ENCODE assay signal across 2 cellular contexts in genomic region chr6:167836722-167837121, GRCh38.
TF ChIP-seq lines count a peak whose summit lies in the region.

No MANE protein-coding gene starts in this region.

TF ChIP-seq in HEK293, 187 proteins besides CTCF, POLR2A, EP300 and RAD21 (continued from another document):
- TF ChIP-seq, protein P1, sequence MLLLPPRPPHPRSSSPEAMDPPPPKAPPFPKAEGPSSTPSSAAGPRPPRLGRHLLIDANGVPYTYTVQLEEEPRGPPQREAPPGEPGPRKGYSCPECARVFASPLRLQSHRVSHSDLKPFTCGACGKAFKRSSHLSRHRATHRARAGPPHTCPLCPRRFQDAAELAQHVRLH (tag by site-specific recombination; IDR thresholded peaks at IDR 0.05): no peak
- TF ChIP-seq ZNF433 (tag by site-specific recombination; IDR thresholded peaks at IDR 0.05; ENCODE audit: low read depth) (no peak), ZNF677 (tag by site-specific recombination; IDR thresholded peaks at IDR 0.05) (no peak), IKZF3 (tag by site-specific recombination; IDR thresholded peaks at IDR 0.05) (no peak), SCRT1 (tag by site-specific recombination; IDR thresholded peaks at IDR 0.05; ENCODE audit: borderline replicate concordance) (no peak), ZNF404 (tag by site-specific recombination; IDR thresholded peaks at IDR 0.05) (no peak), ZNF274 (IDR thresholded peaks at IDR 0.05; ENCODE audit: low read length) (no peak), ZNF274 (tag by site-specific recombination; IDR thresholded peaks at IDR 0.05; ENCODE audit: borderline replicate concordance) (no peak), REST (tag by site-specific recombination; IDR thresholded peaks at IDR 0.05) (peak; percentile 93), ZXDB (tag by site-specific recombination; IDR thresholded peaks at IDR 0.05) (no peak)
- TF ChIP-seq, protein P2, sequence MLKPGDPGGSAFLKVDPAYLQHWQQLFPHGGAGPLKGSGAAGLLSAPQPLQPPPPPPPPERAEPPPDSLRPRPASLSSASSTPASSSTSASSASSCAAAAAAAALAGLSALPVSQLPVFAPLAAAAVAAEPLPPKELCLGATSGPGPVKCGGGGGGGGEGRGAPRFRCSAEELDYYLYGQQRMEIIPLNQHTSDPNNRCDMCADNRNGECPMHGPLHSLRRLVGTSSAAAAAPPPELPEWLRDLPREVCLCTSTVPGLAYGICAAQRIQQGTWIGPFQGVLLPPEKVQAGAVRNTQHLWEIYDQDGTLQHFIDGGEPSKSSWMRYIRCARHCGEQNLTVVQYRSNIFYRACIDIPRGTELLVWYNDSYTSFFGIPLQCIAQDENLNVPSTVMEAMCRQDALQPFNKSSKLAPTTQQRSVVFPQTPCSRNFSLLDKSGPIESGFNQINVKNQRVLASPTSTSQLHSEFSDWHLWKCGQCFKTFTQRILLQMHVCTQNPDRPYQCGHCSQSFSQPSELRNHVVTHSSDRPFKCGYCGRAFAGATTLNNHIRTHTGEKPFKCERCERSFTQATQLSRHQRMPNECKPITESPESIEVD (tag by site-specific recombination; IDR thresholded peaks at IDR 0.05): 0 out of 2 replicates have a peak, but pooled peaks have one; percentile 34

TF ChIP-seq in GM12878, 131 proteins besides CTCF, POLR2A, EP300 and RAD21 (continued from another document):
- TF ChIP-seq REST (IDR thresholded peaks at IDR 0.05; ENCODE audit: low read depth, low read length): 0 out of 2 replicates have a peak, but pooled peaks have one; percentile 21
